In the genomic region with DNA sequence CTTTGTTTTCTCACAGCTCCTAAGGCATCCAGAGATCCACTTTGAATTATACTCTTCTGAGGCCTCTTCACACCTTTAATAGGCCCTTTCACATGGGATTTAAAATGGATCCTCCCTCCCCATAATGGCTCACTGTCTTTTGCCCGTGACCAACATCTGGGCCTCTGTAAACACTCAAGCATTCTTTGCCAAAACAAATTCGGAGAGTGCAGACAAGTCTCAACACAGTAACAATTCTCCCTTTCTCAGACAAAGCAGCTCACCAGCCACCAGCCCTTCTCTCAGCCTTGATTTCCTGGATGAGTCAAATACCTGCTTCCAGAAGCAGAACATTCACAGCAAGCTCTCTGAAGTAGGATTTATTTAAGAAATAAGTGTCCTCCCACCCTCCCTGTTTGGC, we compare ENCODE assay signal across 18 cellular contexts. TPM values are rescaled to one million over a fixed set of nuclear protein-coding genes. Genes with fewer than 3 reads are reported as not detected.
DNase-seq lines count a peak whose midpoint lies in the region; ATAC-seq and TF ChIP-seq lines count a peak whose summit lies in the region.
"Had no signal": no experiment of that assay in that cellular context is flagged by ENCODE, and none has a peak within 500 bp of the region (broad histone marks: within the 10 kb centered on the region; RNA-seq: fewer than 3 reads in every experiment).

No MANE protein-coding gene starts in this region.

- H3K4me1 ChIP-seq in esophagus muscularis mucosa (peaks cover 3 to 9% (median 6%) of the 10 kb centered on the region in 4 donors), urinary bladder (ENCODE audit: insufficient read depth) (peaks cover 2% of the 10 kb centered on the region)
- H3K4me1 ChIP-seq: A549 had no signal

- TF ChIP-seq POLR2A in esophagus muscularis mucosa (IDR thresholded peaks at IDR 0.05; ENCODE audit: low read depth) = no peak

- no peak for TF ChIP-seq EP300 in esophagus muscularis mucosa (IDR thresholded peaks at IDR 0.05)

- H3K4me3 ChIP-seq in esophagus muscularis mucosa (no peak overlapping the region), urinary bladder (ENCODE audit: low read depth, low read length) (no peak overlapping the region)
- H3K4me3 ChIP-seq: A549, heart right ventricle, tibial artery had no signal

- H3K27me3 ChIP-seq in esophagus muscularis mucosa = peaks cover 0 to 47% (median 0%) of the 10 kb centered on the region in 4 donors

- intact Hi-C loops in esophagus muscularis mucosa (cut with DNase I) = no loop called here
- intact Hi-C loops in activated CD4-positive, alpha-beta T cell treated with anti-CD3 and anti-CD28 coated beads for 36 hours (cut with DNase I, micrococcal nuclease) = no loop called here

- no peak overlapping the region for H3K27ac Mint-ChIP-seq in activated CD4-positive, alpha-beta T cell treated with anti-CD3 and anti-CD28 coated beads for 36 hours
- H3K27ac Mint-ChIP-seq: activated CD4-positive, alpha-beta T cell treated with anti-CD3 and anti-CD28 coated beads, Interleukin-2, amount 10 ng/mL, durations not matched to agents 24 days and 14 days; activated naive CD8-positive, alpha-beta T cell treated with anti-CD3 and anti-CD28 coated beads for 36 hours; CD8-positive, alpha-beta T cell had no signal

- CTCF ChIA-PET in activated CD4-positive, alpha-beta T cell treated with anti-CD3 and anti-CD28 coated beads for 36 hours (lab: Charles Lee) = no interaction called here

- DNase-seq in NCI-H510A treated with DMSO at 0.1 percent for 48 hours (lab: John Stamatoyannopoulos, UW) = peak; percentile 36
- no peak for DNase-seq in NCI-H510A (lab: John Stamatoyannopoulos, UW)
- peak; percentile 40 for DNase-seq in NCI-H2227 treated with DMSO at 0.1 percent for 48 hours (lab: John Stamatoyannopoulos, UW)
- peak; percentile 70 for DNase-seq in esophagus muscularis mucosa (ENCODE audit: extremely low spot score)
- no peak for DNase-seq in activated CD4-positive, alpha-beta T cell treated with anti-CD3 and anti-CD28 coated beads for 36 hours
- DNase-seq in stimulated activated naive CD4-positive, alpha-beta T cell (lab: John Stamatoyannopoulos, UW) = no peak
- DNase-seq: activated CD4-positive, alpha-beta T cell treated with anti-CD3 and anti-CD28 coated beads, Interleukin-2, amount 10 ng/mL, durations not matched to agents 24 days and 14 days; activated naive CD8-positive, alpha-beta T cell treated with anti-CD3 and anti-CD28 coated beads for 36 hours; CD8-positive, alpha-beta T cell; heart right ventricle; NCI-H1092 treated with DMSO at 0.1 percent for 48 hours; retina; Right ventricle myocardium superior; stimulated activated CD4-positive, alpha-beta T cell treated with anti-CD3 and anti-CD28 coated beads, Interleukin-1b, Interleukin-23, amount 100 ng/mL, for 48 hours; tibial artery had no signal

- no peak overlapping the region for H3K4me3 Mint-ChIP-seq in activated CD4-positive, alpha-beta T cell treated with anti-CD3 and anti-CD28 coated beads for 36 hours
- H3K4me3 Mint-ChIP-seq: activated CD4-positive, alpha-beta T cell treated with anti-CD3 and anti-CD28 coated beads, Interleukin-2, amount 10 ng/mL, durations not matched to agents 24 days and 14 days; activated naive CD8-positive, alpha-beta T cell treated with anti-CD3 and anti-CD28 coated beads for 36 hours; CD8-positive, alpha-beta T cell had no signal

- POLR2A ChIA-PET in activated CD4-positive, alpha-beta T cell treated with anti-CD3 and anti-CD28 coated beads for 36 hours (lab: Charles Lee) = no interaction called here

- no peak for TF ChIP-seq CTCF in esophagus muscularis mucosa (IDR thresholded peaks at IDR 0.05)

- ATAC-seq in activated CD4-positive, alpha-beta T cell treated with anti-CD3 and anti-CD28 coated beads for 36 hours = no peak
- no peak for ATAC-seq in HG03469 (IDR thresholded peaks at IDR 0.05; ENCODE audit: unreplicated experiment)
- ATAC-seq: A549; CD8-positive, alpha-beta T cell; heart right ventricle had no signal

- H3K4me1 Mint-ChIP-seq in activated CD4-positive, alpha-beta T cell treated with anti-CD3 and anti-CD28 coated beads for 36 hours = peaks cover 8% of the 10 kb centered on the region

- H3K27ac ChIP-seq in esophagus muscularis mucosa (replicated peaks in 1 of 4) (no peak overlapping the region), urinary bladder (ENCODE audit: low read depth) (peak overlapping the region; percentile 60)
- H3K27ac ChIP-seq: A549, heart right ventricle, tibial artery had no signal

- 51% methylated on average over 2 of the region's 2 CpGs for WGBS in esophagus muscularis mucosa
- 35% methylated on average over 2 of the region's 2 CpGs for WGBS in urinary bladder

- H3K36me3 Mint-ChIP-seq in activated CD4-positive, alpha-beta T cell treated with anti-CD3 and anti-CD28 coated beads for 36 hours (ENCODE audit: low read depth) = no peaks in the 10 kb centered on the region
- H3K36me3 Mint-ChIP-seq: activated naive CD8-positive, alpha-beta T cell treated with anti-CD3 and anti-CD28 coated beads for 36 hours; CD8-positive, alpha-beta T cell had no signal

- no peaks in the 10 kb centered on the region for H3K9me3 Mint-ChIP-seq in activated CD4-positive, alpha-beta T cell treated with anti-CD3 and anti-CD28 coated beads for 36 hours (ENCODE audit: low read depth)
- H3K9me3 Mint-ChIP-seq: activated CD4-positive, alpha-beta T cell treated with anti-CD3 and anti-CD28 coated beads, Interleukin-2, amount 10 ng/mL, durations not matched to agents 24 days and 14 days; activated naive CD8-positive, alpha-beta T cell treated with anti-CD3 and anti-CD28 coated beads for 36 hours; CD8-positive, alpha-beta T cell had no signal

- H3K9me3 ChIP-seq in esophagus muscularis mucosa = no peaks in the 10 kb centered on the region
- H3K9me3 ChIP-seq: A549, heart right ventricle, tibial artery had no signal

- H3K27me3 Mint-ChIP-seq in activated CD4-positive, alpha-beta T cell treated with anti-CD3 and anti-CD28 coated beads for 36 hours = peaks cover 36% of the 10 kb centered on the region

- H3K36me3 ChIP-seq in esophagus muscularis mucosa = no peaks in the 10 kb centered on the region
- no peaks in the 10 kb centered on the region for H3K36me3 ChIP-seq in urinary bladder (ENCODE audit: insufficient read depth)
- H3K36me3 ChIP-seq: heart right ventricle, tibial artery had no signal

RNA-seq across cellular contexts. Expression of gene IMP4, which starts 14.0 kb away (rescaled TPM):
- total RNA-seq in esophagus muscularis mucosa (100 to 1,000 TPM in 3 of 4 donors, 10 to 100 TPM in 1; 94.7 to 139 (median 114) TPM), urinary bladder (22.3 TPM)
- polyA plus RNA-seq in urinary bladder = 102 TPM
- total RNA-seq in activated CD4-positive, alpha-beta T cell treated with anti-CD3 and anti-CD28 coated beads for 36 hours = 100 to 1,000 TPM; 148 to 169 TPM

RNA-seq across cellular contexts. Expression of gene PTPN18, which starts 27.1 kb away (rescaled TPM):
- 10 to 100 TPM; 36.6 to 60.2 (median 50.3) TPM for total RNA-seq in esophagus muscularis mucosa
- total RNA-seq in urinary bladder = 28.6 TPM
- polyA plus RNA-seq in urinary bladder = 42.4 TPM
- total RNA-seq in activated CD4-positive, alpha-beta T cell treated with anti-CD3 and anti-CD28 coated beads for 36 hours = 10 to 100 TPM; 41.6 to 49.3 TPM

Comparison
In these comparisons a context has a peak if more than half of its experiments do, and no peak if none do; other contexts are left out.
1. DNase-seq: peak in NCI-H510A treated with DMSO at 0.1 percent for 48 hours (single experiment), NCI-H2227 treated with DMSO at 0.1 percent for 48 hours (single experiment) and esophagus muscularis mucosa (single experiment); none in NCI-H510A (single experiment), activated CD4-positive, alpha-beta T cell treated with anti-CD3 and anti-CD28 coated beads for 36 hours (single experiment) and stimulated activated naive CD4-positive, alpha-beta T cell (0 of 6).